ENCODE assay signal across 8 cellular contexts in the genomic region with DNA sequence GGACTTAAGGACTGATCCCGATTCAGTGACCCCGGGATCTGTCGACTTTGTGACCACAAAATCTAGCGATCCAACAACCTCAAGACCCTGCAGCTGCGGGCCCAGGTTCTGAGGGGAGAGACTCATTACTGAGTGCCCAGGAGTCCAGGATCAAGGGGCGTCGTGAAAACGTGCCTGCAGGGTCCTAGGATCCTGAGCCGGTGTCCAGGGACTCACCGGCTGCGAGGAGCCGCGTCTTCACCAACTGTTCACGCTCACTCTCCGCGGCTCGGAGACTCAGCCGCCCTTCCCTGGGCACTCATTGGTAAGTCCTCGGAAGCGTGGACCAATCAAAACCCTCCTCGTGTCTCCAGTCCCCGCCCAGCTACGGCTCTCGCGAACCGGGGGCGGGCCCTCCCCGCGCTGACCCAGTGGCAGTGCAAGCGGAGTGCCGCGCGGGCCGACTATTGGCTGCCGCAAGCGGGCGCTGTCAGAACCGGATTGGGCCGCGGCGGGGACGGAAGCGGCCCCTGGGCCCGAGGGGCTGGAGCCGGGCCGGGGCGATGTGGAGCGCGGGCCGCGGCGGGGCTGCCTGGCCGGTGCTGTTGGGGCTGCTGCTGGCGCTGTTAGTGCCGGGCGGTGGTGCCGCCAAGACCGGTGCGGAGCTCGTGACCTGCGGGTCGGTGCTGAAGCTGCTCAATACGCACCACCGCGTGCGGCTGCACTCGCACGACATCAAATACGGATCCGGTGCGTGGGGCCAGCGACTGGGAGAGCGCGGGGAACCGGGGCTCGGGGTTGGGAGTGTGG. TPM values are rescaled to one million over a fixed set of nuclear protein-coding genes. Genes with fewer than 3 reads are reported as not detected.
DNase-seq lines count a peak whose midpoint lies in the region; ATAC-seq and TF ChIP-seq lines count a peak whose summit lies in the region.

A gene with protein sequence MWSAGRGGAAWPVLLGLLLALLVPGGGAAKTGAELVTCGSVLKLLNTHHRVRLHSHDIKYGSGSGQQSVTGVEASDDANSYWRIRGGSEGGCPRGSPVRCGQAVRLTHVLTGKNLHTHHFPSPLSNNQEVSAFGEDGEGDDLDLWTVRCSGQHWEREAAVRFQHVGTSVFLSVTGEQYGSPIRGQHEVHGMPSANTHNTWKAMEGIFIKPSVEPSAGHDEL (plus strand): TSS at position 508 of the 789 bp plus-strand sequence. CDS start 35 bp downstream, at position 543.

- peaks cover 0 to 3% (median 1%) of the 10 kb centered on the region in 3 donors for H3K27me3 Mint-ChIP-seq in CD14-positive monocyte (ENCODE audit: low read depth in 3 of 3)
- peaks cover 2% of the 10 kb centered on the region for H3K27me3 Mint-ChIP-seq in activated CD4-positive, alpha-beta T cell treated with anti-CD3 and anti-CD28 coated beads, Interleukin-2, amount 10 ng/mL, durations not matched to agents 7 days and 5 days

- H3K36me3 Mint-ChIP-seq in CD14-positive monocyte = peaks cover 16 to 28% of the 10 kb centered on the region in 2 donors
- peaks cover 20% of the 10 kb centered on the region for H3K36me3 Mint-ChIP-seq in activated CD4-positive, alpha-beta T cell treated with anti-CD3 and anti-CD28 coated beads, Interleukin-2, amount 10 ng/mL, durations not matched to agents 7 days and 5 days (ENCODE audit: low read depth)

- TF ChIP-seq CTCF in CD14-positive monocyte (IDR thresholded peaks at IDR 0.05) = peak; percentile 44

- POLR2A ChIA-PET in activated CD4-positive, alpha-beta T cell treated with anti-CD3 and anti-CD28 coated beads, Interleukin-2, amount 10 ng/mL, durations not matched to agents 7 days and 5 days (lab: Charles Lee) = interaction anchor here (0.7 to 1.9 kb wide), 3 partner anchors 11 to 68 kb away, joined by 3 to 9 read pairs (median 5); a partner anchor contains a TSS

- CTCF ChIA-PET in activated CD4-positive, alpha-beta T cell treated with anti-CD3 and anti-CD28 coated beads, Interleukin-2, amount 10 ng/mL, durations not matched to agents 7 days and 5 days (lab: Charles Lee) = interaction anchor here (0.6 to 13.4 kb wide), 9 partner anchors 11 to 771 kb away, joined by 3 to 213 read pairs (median 4); a partner anchor contains a TSS

- DNase-seq in CD14-positive monocyte (ENCODE audit: low spot score) (peak; percentile 98), NCI-H748 (lab: John Stamatoyannopoulos, UW; ENCODE audit: unreplicated experiment) (peak; percentile 96), dedifferentiated amniotic fluid mesenchymal stem cell (ENCODE audit: extremely low spot score) (peak; percentile 98), left kidney (ENCODE audit: low read depth, low spot score) (peak; percentile 99)
- peak; percentile 99 for DNase-seq in activated CD4-positive, alpha-beta T cell treated with anti-CD3 and anti-CD28 coated beads, Interleukin-2, amount 10 ng/mL, durations not matched to agents 7 days and 5 days
- DNase-seq in stimulated activated CD4-positive, alpha-beta T cell treated with anti-CD3 and anti-CD28 coated beads, Interleukin-1b, Interleukin-23, amount 100 ng/mL, for 48 hours = peak; percentile 99

- H3K4me1 Mint-ChIP-seq in CD14-positive monocyte = peaks cover 31% of the 10 kb centered on the region
- H3K4me1 Mint-ChIP-seq in activated CD4-positive, alpha-beta T cell treated with anti-CD3 and anti-CD28 coated beads, Interleukin-2, amount 10 ng/mL, durations not matched to agents 7 days and 5 days = peaks cover 35% of the 10 kb centered on the region

- H3K4me3 Mint-ChIP-seq in CD14-positive monocyte = peak within 1 kb of the TSS; percentile 78 to 86
- H3K4me3 Mint-ChIP-seq in activated CD4-positive, alpha-beta T cell treated with anti-CD3 and anti-CD28 coated beads, Interleukin-2, amount 10 ng/mL, durations not matched to agents 7 days and 5 days = peak within 1 kb of the TSS; percentile 89

- intact Hi-C loops in CD14-positive monocyte (cut with micrococcal nuclease) = loop anchor here in 1 of 2 donors (2.0 kb wide), 1 partner anchor 17 kb away; no protein-coding TSS in a partner anchor

- H3K9me3 Mint-ChIP-seq in CD14-positive monocyte = peaks cover 0 to 1% (median 0%) of the 10 kb centered on the region in 7 donors
- H3K9me3 Mint-ChIP-seq in activated CD4-positive, alpha-beta T cell treated with anti-CD3 and anti-CD28 coated beads, Interleukin-2, amount 10 ng/mL, durations not matched to agents 7 days and 5 days = no peaks in the 10 kb centered on the region

- ATAC-seq in GM19395 (IDR thresholded peaks at IDR 0.05; ENCODE audit: unreplicated experiment) (peak; percentile 90), HG03558 (IDR thresholded peaks at IDR 0.05; ENCODE audit: extremely low read depth, unreplicated experiment) (peak; percentile 76)

- H3K27ac Mint-ChIP-seq in CD14-positive monocyte = peak within 1 kb of the TSS; percentile 78 to 92 (median 87)
- peak within 1 kb of the TSS; percentile 95 for H3K27ac Mint-ChIP-seq in activated CD4-positive, alpha-beta T cell treated with anti-CD3 and anti-CD28 coated beads, Interleukin-2, amount 10 ng/mL, durations not matched to agents 7 days and 5 days

RNA-seq across cellular contexts. Expression of the gene that starts here (rescaled TPM):
- 10 to 100 TPM; 44.7 to 46.2 TPM for polyA plus RNA-seq in CD14-positive monocyte
- 10 to 100 TPM; 39.7 to 59.4 TPM for total RNA-seq in activated CD4-positive, alpha-beta T cell treated with anti-CD3 and anti-CD28 coated beads, Interleukin-2, amount 10 ng/mL, durations not matched to agents 7 days and 5 days

Comparison
In these comparisons a context has a peak if more than half of its experiments do, and no peak if none do; other contexts are left out.
1. Peak in every context shown above with its lines: DNase-seq and ATAC-seq.